ENCODE assay signal across 14 cellular contexts in genomic region chr17:72171703-72172670, GRCh38. TPM values are rescaled to one million over a fixed set of nuclear protein-coding genes. Genes with fewer than 3 reads are reported as not detected.
DNase-seq lines count a peak whose midpoint lies in the region; ATAC-seq and TF ChIP-seq lines count a peak whose summit lies in the region.
"Had no signal": no experiment of that assay in that cellular context is flagged by ENCODE, and none has a peak within 500 bp of the region (broad histone marks: within the 10 kb centered on the region; RNA-seq: fewer than 3 reads in every experiment).

No MANE protein-coding gene starts in this region.

- ATAC-seq in GM18858 (IDR thresholded peaks at IDR 0.05; ENCODE audit: unreplicated experiment) (no peak), HG03342 (IDR thresholded peaks at IDR 0.05; ENCODE audit: unreplicated experiment) (no peak)
- ATAC-seq: CD8-positive, alpha-beta T cell had no signal

- H3K79me2 ChIP-seq in fibroblast of lung (ENCODE audit: control insufficient read depth, insufficient read depth, low read length) = no peaks in the 10 kb centered on the region

- no peaks in the 10 kb centered on the region for H4K20me1 ChIP-seq in fibroblast of lung (ENCODE audit: control insufficient read depth, extremely low read depth, insufficient read depth, low read length)

- no peak overlapping the region for H4K91ac ChIP-seq in neuronal stem cell (ENCODE audit: low read depth, low read length, poor library complexity)

- H3K9me3 ChIP-seq in fibroblast of lung (ENCODE audit: control insufficient read depth, insufficient read depth, low read depth, low read length) (no peaks in the 10 kb centered on the region), neuronal stem cell (replicated peaks in 1 of 2; ENCODE audit: control insufficient read depth in 2 of 2, insufficient read depth in 1 of 2, low read depth in 1 of 2, low read length in 2 of 2) (no peaks in the 10 kb centered on the region)

- DNase-seq in DMS 273 treated with DMSO at 0.1 percent for 48 hours (lab: John Stamatoyannopoulos, UW) = peak; percentile 44
- peak; percentile 48 for DNase-seq in NCI-H2196 treated with DMSO at 0.1 percent for 48 hours (lab: John Stamatoyannopoulos, UW; ENCODE audit: unreplicated experiment)
- DNase-seq in fibroblast of lung (ENCODE audit: low read depth in 2 of 2) = no peak
- peak; percentile 20 for DNase-seq in occipital lobe (lab: John Stamatoyannopoulos, UW)
- no peak for DNase-seq in neuronal stem cell (ENCODE audit: low spot score)
- DNase-seq: activated CD4-positive, alpha-beta memory T cell treated with anti-CD3 and anti-CD28 coated beads, Interleukin-2, amount 10 ng/mL, durations not matched to agents 7 days and 5 days; aorta; CD8-positive, alpha-beta T cell; NCI-H82; stimulated activated CD4-positive, alpha-beta T cell treated with anti-CD3 and anti-CD28 coated beads, Interleukin-1b, Interleukin-23, amount 100 ng/mL, for 48 hours; trophoblast cell had no signal

- no peak overlapping the region for H2BK15ac ChIP-seq in neuronal stem cell (ENCODE audit: low read length)

- H2BK120ac ChIP-seq in neuronal stem cell (ENCODE audit: low read depth, low read length) = no peak overlapping the region

- H3K27me3 ChIP-seq in fibroblast of lung (ENCODE audit: control insufficient read depth, insufficient read depth, low read length) = no peaks in the 10 kb centered on the region
- H3K27me3 ChIP-seq in neuronal stem cell (ENCODE audit: control insufficient read depth in 3 of 3, insufficient read depth in 3 of 3, low read depth in 1 of 3, low read length in 3 of 3) = no peaks in the 10 kb centered on the region

- H3K23ac ChIP-seq in neuronal stem cell (ENCODE audit: low read depth, low read length, poor library complexity) = no peak overlapping the region

- H3K4me2 ChIP-seq in fibroblast of lung (ENCODE audit: extremely low read depth, insufficient read depth, low read length) = peak overlapping the region; percentile 44
- no peak overlapping the region for H3K4me2 ChIP-seq in neuronal stem cell (ENCODE audit: insufficient read depth, low read length, poor library complexity, severe bottlenecking)

- H3K27ac ChIP-seq in fibroblast of lung (ENCODE audit: insufficient read depth, low read length) = no peak overlapping the region
- no peak overlapping the region for H3K27ac ChIP-seq in neuronal stem cell (replicated peaks; ENCODE audit: low read length)

- no peak overlapping the region for H4K8ac ChIP-seq in neuronal stem cell (ENCODE audit: low read depth, low read length)

- H2AFZ ChIP-seq in fibroblast of lung (ENCODE audit: low read length) (no peak overlapping the region), neuronal stem cell (ENCODE audit: low read length) (no peak overlapping the region)

- H2AK5ac ChIP-seq in neuronal stem cell (ENCODE audit: low read depth, low read length) = no peak overlapping the region

- TF ChIP-seq CTCF in fibroblast of lung (conservative IDR thresholded peaks at IDR 0.05 in 1 of 2, IDR thresholded peaks at IDR 0.05 in 1 of 2; ENCODE audit: low read depth in 1 of 2, low read length in 2 of 2) = no peak

- H3K4ac ChIP-seq in neuronal stem cell (ENCODE audit: low read length) = no peak overlapping the region

- no peak overlapping the region for H3K9ac ChIP-seq in fibroblast of lung (ENCODE audit: insufficient read depth, low read length)
- H3K9ac ChIP-seq in neuronal stem cell (ENCODE audit: low read depth, low read length, poor library complexity) = no peak overlapping the region

- WGBS in neuronal stem cell (ENCODE audit: extremely low coverage in 2 of 2, insufficient read length in 2 of 2, insufficient replicate concordance in 1 of 2), 2 donors = no CpG with 5 or more reads among the region's 7 CpGs

- H3K18ac ChIP-seq in neuronal stem cell (ENCODE audit: low read length) = no peak overlapping the region

- no peaks in the 10 kb centered on the region for H3K79me1 ChIP-seq in neuronal stem cell (ENCODE audit: low read depth, low read length)

- H3K36me3 ChIP-seq in fibroblast of lung (ENCODE audit: control insufficient read depth, insufficient read depth, low read length) = no peaks in the 10 kb centered on the region
- no peaks in the 10 kb centered on the region for H3K36me3 ChIP-seq in neuronal stem cell (replicated peaks in 1 of 2; ENCODE audit: control insufficient read depth in 2 of 2, insufficient read depth in 2 of 2, low read length in 2 of 2)

- no peak overlapping the region for H2BK5ac ChIP-seq in neuronal stem cell (ENCODE audit: low read length)

- H3K4me1 ChIP-seq in fibroblast of lung (ENCODE audit: control insufficient read depth, extremely low read depth, insufficient read depth, low read length) = no peaks in the 10 kb centered on the region
- peaks cover 0 to 7% of the 10 kb centered on the region in 2 donors for H3K4me1 ChIP-seq in neuronal stem cell (ENCODE audit: control insufficient read depth in 2 of 2, insufficient read depth in 1 of 2, low read depth in 1 of 2, low read length in 2 of 2)

- H3K4me3 ChIP-seq in fibroblast of lung (replicated peaks in 1 of 4; ENCODE audit: control extremely low read depth in 1 of 4, insufficient read depth in 1 of 4, low read depth in 3 of 4, low read length in 4 of 4) (peak overlapping the region in 1 of 4 experiments; percentile 22), neuronal stem cell (ENCODE audit: low read length in 2 of 2) (no peak overlapping the region)

- no peak overlapping the region for H2BK12ac ChIP-seq in neuronal stem cell (ENCODE audit: low read length)

- no peak overlapping the region for H3K14ac ChIP-seq in neuronal stem cell (ENCODE audit: low read length)

RNA-seq across cellular contexts. Expression of gene SOX9, which starts 51.2 kb away (rescaled TPM):
- 4.1 and 5.4 TPM in 2 replicates for total RNA-seq in fibroblast of lung
- 3.1 and 12.5 TPM in 2 replicates for polyA plus RNA-seq in fibroblast of lung
- 6.2 and 20.5 TPM in 2 replicates for polyA plus RNA-seq in fibroblast of lung (2012)
- polyA minus RNA-seq in fibroblast of lung (ENCODE audit: low replicate concordance) = 2.3 and 5.8 TPM in 2 replicates
- 25.4 TPM for total RNA-seq in occipital lobe
- 65.2 TPM for polyA plus RNA-seq in neuronal stem cell (2013, experiment 1 of 2)
- 69.2 TPM for polyA plus RNA-seq in neuronal stem cell (2013, experiment 2 of 2)
- total RNA-seq: activated CD4-positive, alpha-beta memory T cell treated with anti-CD3 and anti-CD28 coated beads, Interleukin-2, amount 10 ng/mL, durations not matched to agents 7 days and 5 days; CD8-positive, alpha-beta T cell; pulmonary artery endothelial cell had no signal

Comparison
In these comparisons a context has a peak if more than half of its experiments do, and no peak if none do; other contexts are left out.
1. DNase-seq: peak in DMS 273 treated with DMSO at 0.1 percent for 48 hours (single experiment), NCI-H2196 treated with DMSO at 0.1 percent for 48 hours (single experiment) and occipital lobe (single experiment); none in fibroblast of lung (0 of 2) and neuronal stem cell (single experiment).